29 cellular contexts compared by ENCODE assay signal in the genomic region with DNA sequence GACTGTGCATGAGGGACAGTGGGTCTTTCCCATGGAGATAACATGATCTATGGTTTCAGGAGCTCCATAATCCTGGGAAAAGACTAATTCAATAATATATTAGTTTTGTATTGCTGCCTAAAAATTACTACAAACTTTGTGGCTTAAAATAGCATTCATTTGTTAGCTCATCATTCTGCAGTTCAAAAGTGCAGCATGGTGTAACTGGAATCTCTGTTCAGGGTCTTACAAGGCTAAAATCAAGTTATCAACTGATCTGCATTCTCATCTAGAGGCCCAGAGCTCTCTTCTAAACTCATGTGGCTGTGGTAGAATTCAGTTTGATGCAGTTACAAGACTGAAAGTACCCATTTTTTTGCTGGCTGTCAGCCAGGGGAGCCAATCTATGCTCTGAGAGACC.
"Had no signal": no experiment of that assay in that cellular context is flagged by ENCODE, and none has a peak within 500 bp of the region (broad histone marks: within the 10 kb centered on the region; RNA-seq: fewer than 3 reads in every experiment).

No MANE protein-coding gene starts in this region.

- H3K4me1 Mint-ChIP-seq: immature natural killer cell; naive B cell; natural killer cell; nephron progenitor cell; stimulated activated effector memory CD8-positive, alpha-beta T cell treated with anti-CD3 and anti-CD28 coated beads, Interleukin-12 subunit alpha, Interleukin-12 subunit beta, amount 100 ng/mL, for 72 hours had no signal

- H3K27me3 Mint-ChIP-seq: naive B cell; progenitor cell of endocrine pancreas; stimulated activated naive CD8-positive, alpha-beta T cell treated with anti-CD3 and anti-CD28 coated beads, Interleukin-15, Interleukin-2, amounts not matched to agents 100 ng/mL and 50 ng/mL, for 24 hours had no signal

- DNase-seq: hypothalamus; immature natural killer cell; kidney; left colon; left lung; lower lobe of right lung; mammary epithelial cell; mesenchymal stem cell; naive B cell; natural killer cell; nephron progenitor cell; occipital lobe; ovary; retina; right cardiac atrium; small intestine; spleen; stimulated activated CD4-positive, alpha-beta T cell treated with anti-CD3 and anti-CD28 coated beads, Interleukin-4, amount 100 ng/mL, for 24 hours; stimulated activated naive CD4-positive, alpha-beta T cell; tibial artery; trophoblast cell; upper lobe of right lung had no signal

- H3K27ac Mint-ChIP-seq: immature natural killer cell; naive B cell; natural killer cell; nephron progenitor cell; neural progenitor cell; progenitor cell of endocrine pancreas; stimulated activated effector memory CD8-positive, alpha-beta T cell treated with anti-CD3 and anti-CD28 coated beads, Interleukin-12 subunit alpha, Interleukin-12 subunit beta, amount 100 ng/mL, for 72 hours; stimulated activated naive CD8-positive, alpha-beta T cell treated with anti-CD3 and anti-CD28 coated beads, Interleukin-15, Interleukin-2, amounts not matched to agents 100 ng/mL and 50 ng/mL, for 24 hours had no signal

- H3K9ac ChIP-seq: neural progenitor cell had no signal

- H3K27me3 ChIP-seq: left lung, neural progenitor cell, neutrophil, ovary, suprapubic skin, tibial artery, upper lobe of right lung had no signal

- H3K4me2 ChIP-seq: neural progenitor cell had no signal

- H3K4me3 Mint-ChIP-seq: immature natural killer cell; naive B cell; natural killer cell; nephron progenitor cell; neural progenitor cell; stimulated activated effector memory CD8-positive, alpha-beta T cell treated with anti-CD3 and anti-CD28 coated beads, Interleukin-12 subunit alpha, Interleukin-12 subunit beta, amount 100 ng/mL, for 72 hours; stimulated activated naive CD8-positive, alpha-beta T cell treated with anti-CD3 and anti-CD28 coated beads, Interleukin-15, Interleukin-2, amounts not matched to agents 100 ng/mL and 50 ng/mL, for 24 hours had no signal

- H3K9me3 Mint-ChIP-seq: immature natural killer cell; natural killer cell; nephron progenitor cell; stimulated activated effector memory CD8-positive, alpha-beta T cell treated with anti-CD3 and anti-CD28 coated beads, Interleukin-12 subunit alpha, Interleukin-12 subunit beta, amount 100 ng/mL, for 72 hours had no signal

- H3K27ac ChIP-seq: left lung, lower lobe of right lung, neural progenitor cell, neutrophil, ovary, spleen, suprapubic skin, thoracic aorta, tibial artery, upper lobe of right lung had no signal

- H3K4me1 ChIP-seq: left lung, lower lobe of right lung, spleen, suprapubic skin, tibial artery, upper lobe of right lung had no signal

- H3K36me3 ChIP-seq: left lung, lower lobe of right lung, neural progenitor cell, neutrophil, ovary, spleen, suprapubic skin, thoracic aorta, tibial artery, upper lobe of right lung had no signal

- H2AFZ ChIP-seq: neural progenitor cell had no signal

- H3K36me3 Mint-ChIP-seq: immature natural killer cell; naive B cell; natural killer cell; neural progenitor cell; stimulated activated effector memory CD8-positive, alpha-beta T cell treated with anti-CD3 and anti-CD28 coated beads, Interleukin-12 subunit alpha, Interleukin-12 subunit beta, amount 100 ng/mL, for 72 hours had no signal

- H3K9me3 ChIP-seq: left lung, lower lobe of right lung, neutrophil, ovary, spleen, suprapubic skin, thoracic aorta, tibial artery, upper lobe of right lung had no signal

- H3K4me3 ChIP-seq: left lung, lower lobe of right lung, neural progenitor cell, ovary, spleen, suprapubic skin, thoracic aorta, tibial artery, upper lobe of right lung had no signal
